Comparison of ENCODE assay signal across 12 cellular contexts in the genomic region with DNA sequence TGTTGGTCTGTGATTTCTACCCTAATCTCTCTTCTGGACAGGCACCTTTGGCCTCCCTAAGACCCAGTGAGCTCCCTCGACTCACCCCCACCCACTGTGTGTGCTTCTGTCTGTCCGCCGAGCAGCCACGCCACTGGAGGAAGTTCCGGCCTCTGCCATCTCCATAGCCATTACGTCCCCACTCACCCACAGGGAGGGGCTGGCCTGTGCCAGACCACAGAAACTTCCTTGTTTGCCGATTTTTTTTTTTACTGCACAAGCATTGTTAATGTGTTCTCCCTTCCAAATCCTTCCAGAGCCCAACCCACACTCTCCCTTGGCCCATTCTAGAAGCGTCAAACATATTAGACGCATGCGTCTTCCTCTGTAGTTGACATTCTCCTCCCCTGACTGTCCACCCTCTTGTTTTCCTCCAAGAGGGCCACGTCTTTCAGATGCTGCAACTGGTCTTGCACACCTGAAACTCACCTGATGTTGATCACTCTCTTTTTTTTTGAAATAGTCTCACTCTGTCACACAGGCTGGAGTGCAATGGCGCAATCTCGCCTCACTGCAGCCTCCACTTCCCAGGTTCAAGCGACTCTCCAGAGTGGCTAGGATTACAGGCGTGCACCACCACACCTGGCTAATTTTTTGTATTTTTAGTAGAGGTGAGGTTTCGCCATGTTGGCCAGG.
DNase-seq lines count a peak whose midpoint lies in the region; ATAC-seq and TF ChIP-seq lines count a peak whose summit lies in the region.
"Had no signal": no experiment of that assay in that cellular context is flagged by ENCODE, and none has a peak within 500 bp of the region (broad histone marks: within the 10 kb centered on the region; RNA-seq: fewer than 3 reads in every experiment).

No MANE protein-coding gene starts in this region.

- no peaks in the 10 kb centered on the region for H3K27me3 Mint-ChIP-seq in activated naive CD4-positive, alpha-beta T cell treated with anti-CD3 and anti-CD28 coated beads, Interleukin-2, amount 10 ng/mL, durations not matched to agents 7 days and 5 days
- no peaks in the 10 kb centered on the region for H3K27me3 Mint-ChIP-seq in activated CD8-positive, alpha-beta T cell treated with anti-CD3 and anti-CD28 coated beads for 36 hours

- peak overlapping the region; percentile 43 for H3K27ac Mint-ChIP-seq in activated naive CD4-positive, alpha-beta T cell treated with anti-CD3 and anti-CD28 coated beads, Interleukin-2, amount 10 ng/mL, durations not matched to agents 7 days and 5 days
- no peak overlapping the region for H3K27ac Mint-ChIP-seq in activated CD8-positive, alpha-beta T cell treated with anti-CD3 and anti-CD28 coated beads for 36 hours

- H3K4me3 ChIP-seq in mucosa of rectum (ENCODE audit: low read length in 2 of 2), result peak overlapping the region; percentile 50 to 61

- H3K4me1 ChIP-seq in mucosa of rectum (ENCODE audit: control insufficient read depth in 2 of 2, insufficient read depth in 2 of 2, low read length in 2 of 2), result peaks cover 5% of the 10 kb centered on the region in 2 donors

- POLR2A ChIA-PET in activated CD8-positive, alpha-beta T cell treated with anti-CD3 and anti-CD28 coated beads for 36 hours (lab: Charles Lee), result no interaction called here

- H3K9me3 ChIP-seq in mucosa of rectum (ENCODE audit: control insufficient read depth in 2 of 2, low read length in 2 of 2), result no peaks in the 10 kb centered on the region

- H3K36me3 ChIP-seq in mucosa of rectum (ENCODE audit: control insufficient read depth in 2 of 2, insufficient read depth in 2 of 2, low read length in 2 of 2), result no peaks in the 10 kb centered on the region

- H3K9ac ChIP-seq in mucosa of rectum (ENCODE audit: low read depth in 1 of 2, low read length in 2 of 2), result peak overlapping the region in 1 of 2 donors; percentile 39

- no peaks in the 10 kb centered on the region for H3K36me3 Mint-ChIP-seq in activated naive CD4-positive, alpha-beta T cell treated with anti-CD3 and anti-CD28 coated beads, Interleukin-2, amount 10 ng/mL, durations not matched to agents 7 days and 5 days
- peaks cover 9% of the 10 kb centered on the region for H3K36me3 Mint-ChIP-seq in activated CD8-positive, alpha-beta T cell treated with anti-CD3 and anti-CD28 coated beads for 36 hours (ENCODE audit: low read depth)

- H3K4me3 Mint-ChIP-seq in activated naive CD4-positive, alpha-beta T cell treated with anti-CD3 and anti-CD28 coated beads, Interleukin-2, amount 10 ng/mL, durations not matched to agents 7 days and 5 days, result no peak overlapping the region
- H3K4me3 Mint-ChIP-seq in activated CD8-positive, alpha-beta T cell treated with anti-CD3 and anti-CD28 coated beads for 36 hours, result no peak overlapping the region

- no peaks in the 10 kb centered on the region for H3K4me1 Mint-ChIP-seq in activated naive CD4-positive, alpha-beta T cell treated with anti-CD3 and anti-CD28 coated beads, Interleukin-2, amount 10 ng/mL, durations not matched to agents 7 days and 5 days
- no peaks in the 10 kb centered on the region for H3K4me1 Mint-ChIP-seq in activated CD8-positive, alpha-beta T cell treated with anti-CD3 and anti-CD28 coated beads for 36 hours (ENCODE audit: low read depth)

- DNase-seq in activated naive CD4-positive, alpha-beta T cell treated with anti-CD3 and anti-CD28 coated beads, Interleukin-2, amount 10 ng/mL, durations not matched to agents 7 days and 5 days, result no peak
- no peak for DNase-seq in activated naive CD4-positive, alpha-beta T cell (lab: John Stamatoyannopoulos, UW)
- DNase-seq in cardiac septum (ENCODE audit: low spot score), result peak; percentile 73
- DNase-seq in ureter (ENCODE audit: low spot score), result peak; percentile 70
- DNase-seq in activated CD8-positive, alpha-beta T cell treated with anti-CD3 and anti-CD28 coated beads for 36 hours, result no peak
- DNase-seq: activated T-cell treated with anti-CD3 and anti-CD28 coated beads for 4 hours; cortex of kidney; NCI-H2171; stimulated activated naive CD8-positive, alpha-beta T cell treated with anti-CD3 and anti-CD28 coated beads, Interleukin-15, Interleukin-2, amounts not matched to agents 100 U/mL and 50 U/mL, for 24 hours had no signal

- no peak for TF ChIP-seq CTCF in activated CD8-positive, alpha-beta T cell treated with anti-CD3 and anti-CD28 coated beads for 36 hours (IDR thresholded peaks at IDR 0.05)

- CTCF ChIA-PET in activated naive CD4-positive, alpha-beta T cell treated with anti-CD3 and anti-CD28 coated beads, Interleukin-2, amount 10 ng/mL, durations not matched to agents 7 days and 5 days (lab: Charles Lee), result no interaction called here
- CTCF ChIA-PET in activated CD8-positive, alpha-beta T cell treated with anti-CD3 and anti-CD28 coated beads for 36 hours (lab: Charles Lee), result no interaction called here

- H3K27me3 ChIP-seq in mucosa of rectum (ENCODE audit: control insufficient read depth in 2 of 2, insufficient read depth in 2 of 2, low read length in 2 of 2), result no peaks in the 10 kb centered on the region

- no peak for ATAC-seq in activated CD8-positive, alpha-beta T cell treated with anti-CD3 and anti-CD28 coated beads for 36 hours
- ATAC-seq in HG03354 (IDR thresholded peaks at IDR 0.05; ENCODE audit: poor library complexity, severe bottlenecking, unreplicated experiment) (no peak), HG02610 (IDR thresholded peaks at IDR 0.05; ENCODE audit: unreplicated experiment) (no peak)
- ATAC-seq: stimulated activated naive CD8-positive, alpha-beta T cell treated with anti-CD3 and anti-CD28 coated beads, Interleukin-15, Interleukin-2, amounts not matched to agents 100 U/mL and 50 U/mL, for 24 hours had no signal

- H3K27ac ChIP-seq in mucosa of rectum (ENCODE audit: low read depth in 2 of 2, low read length in 2 of 2), result peak overlapping the region; percentile 63 to 73

- intact Hi-C loops in cardiac septum (cut with DNase I), result no loop called here
- intact Hi-C loops in activated CD8-positive, alpha-beta T cell treated with anti-CD3 and anti-CD28 coated beads for 36 hours (cut with micrococcal nuclease), result no loop called here

- H3K9me3 Mint-ChIP-seq in activated naive CD4-positive, alpha-beta T cell treated with anti-CD3 and anti-CD28 coated beads, Interleukin-2, amount 10 ng/mL, durations not matched to agents 7 days and 5 days, result no peaks in the 10 kb centered on the region
- H3K9me3 Mint-ChIP-seq in activated CD8-positive, alpha-beta T cell treated with anti-CD3 and anti-CD28 coated beads for 36 hours, result peaks cover 4% of the 10 kb centered on the region

Comparison
In these comparisons a context has a peak if more than half of its experiments do, and no peak if none do; other contexts are left out.
1. DNase-seq: peak in cardiac septum (single experiment) and ureter (single experiment); none in activated naive CD4-positive, alpha-beta T cell treated with anti-CD3 and anti-CD28 coated beads, Interleukin-2, amount 10 ng/mL, durations not matched to agents 7 days and 5 days (single experiment), activated naive CD4-positive, alpha-beta T cell (0 of 4) and activated CD8-positive, alpha-beta T cell treated with anti-CD3 and anti-CD28 coated beads for 36 hours (single experiment).